Comparison of ENCODE assay signal across 20 cellular contexts in the genomic region with DNA sequence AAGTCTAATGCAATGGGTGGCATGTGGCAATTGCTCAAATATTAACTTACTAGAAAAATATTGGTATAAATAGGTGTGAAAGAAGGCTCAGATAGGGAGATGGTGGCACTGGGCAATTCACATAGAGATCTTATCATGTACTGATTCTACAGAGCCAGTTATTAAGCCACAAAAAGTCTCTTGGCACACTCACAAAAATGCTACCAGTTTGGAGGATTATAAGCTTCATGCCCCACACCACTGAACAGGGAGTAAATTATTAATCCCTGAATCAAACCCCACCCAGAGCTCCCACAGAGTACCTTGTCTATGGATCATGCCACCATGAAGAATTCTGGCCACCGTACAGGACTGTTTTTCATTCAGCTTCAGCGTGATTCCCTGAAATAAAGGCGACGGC. TPM values are rescaled to one million over a fixed set of nuclear protein-coding genes. Genes with fewer than 3 reads are reported as not detected.
DNase-seq lines count a peak whose midpoint lies in the region; ATAC-seq, FAIRE-seq and TF ChIP-seq lines count a peak whose summit lies in the region.
"Had no signal": no experiment of that assay in that cellular context is flagged by ENCODE, and none has a peak within 500 bp of the region (broad histone marks: within the 10 kb centered on the region; RNA-seq: fewer than 3 reads in every experiment).

No MANE protein-coding gene starts in this region.

- H2AFZ ChIP-seq in HepG2 (ENCODE audit: low read length) (no peak overlapping the region), mesenchymal stem cell (ENCODE audit: low read depth, low read length) (no peak overlapping the region), mammary epithelial cell (ENCODE audit: low read depth, low read length) (no peak overlapping the region)
- H2AFZ ChIP-seq: GM23338 had no signal

- intact Hi-C loops in HepG2 (cut with micrococcal nuclease; ENCODE audit: unreplicated experiment) (no loop called here), mammary epithelial cell (cut with micrococcal nuclease) (no loop called here)

- TF ChIP-seq RAD21 in liver (IDR thresholded peaks at IDR 0.05): no peak
- no peak for TF ChIP-seq RAD21 in HepG2 (CRISPR knock-in tag; IDR thresholded peaks at IDR 0.05)

- TF ChIP-seq EP300 in HepG2 (IDR thresholded peaks at IDR 0.05; ENCODE audit: low read depth in 2 of 2, low read length in 2 of 2) (no peak), HepG2 (CRISPR knock-in tag; IDR thresholded peaks at IDR 0.05; ENCODE audit: borderline replicate concordance) (no peak)

- CTCF ChIA-PET in HepG2 (lab: Yijun Ruan, JAX; ENCODE audit: low intra/inter-chr PET ratio, low total read pairs): no interaction called here
- CTCF ChIA-PET in mammary epithelial cell (lab: Charles Lee; ENCODE audit: low non-redundant PET): no interaction called here

- H3K4me3 ChIP-seq in liver (ENCODE audit: low read depth in 1 of 3, low read length in 3 of 3) (no peak overlapping the region), HepG2 (replicated peaks in 1 of 3; ENCODE audit: insufficient read depth in 1 of 3, low read depth in 2 of 3, low read length in 3 of 3) (no peak overlapping the region), mesenchymal stem cell (ENCODE audit: insufficient read depth in 1 of 2, low read depth in 1 of 2, low read length in 2 of 2) (no peak overlapping the region), mammary epithelial cell (replicated peaks in 1 of 3; ENCODE audit: insufficient read depth in 1 of 3, low read depth in 2 of 3, low read length in 3 of 3) (no peak overlapping the region)
- H3K4me3 ChIP-seq: BLaER1 treated with 17β-estradiol and CSF1 and Interleukin-3, amounts not matched to agents 10 nM and 100 nM; GM23338 had no signal

- no peak overlapping the region for H2BK12ac ChIP-seq in mesenchymal stem cell (ENCODE audit: low read length in 2 of 2)

- BruUV-seq in HepG2 (replicated peaks; lab: Mats Ljungman, UMichigan) (no TSS peak), mammary epithelial cell (replicated peaks; lab: Mats Ljungman, UMichigan) (no TSS peak)

- H3K14ac ChIP-seq in mesenchymal stem cell (ENCODE audit: low read length in 2 of 2): no peak overlapping the region

- H3K9me3 ChIP-seq in liver (ENCODE audit: control insufficient read depth in 4 of 4, low read length in 3 of 4): no peaks in the 10 kb centered on the region
- no peaks in the 10 kb centered on the region for H3K9me3 ChIP-seq in HepG2 (ENCODE audit: low read length)
- H3K9me3 ChIP-seq in mesenchymal stem cell (ENCODE audit: control insufficient read depth, low read length): no peaks in the 10 kb centered on the region
- H3K9me3 ChIP-seq in mammary epithelial cell (replicated peaks; ENCODE audit: insufficient read depth, low read length): no peaks in the 10 kb centered on the region
- H3K9me3 ChIP-seq: BLaER1 treated with 17β-estradiol and CSF1 and Interleukin-3, amounts not matched to agents 10 nM and 100 nM had no signal

- no peak overlapping the region for H3K23ac ChIP-seq in mesenchymal stem cell (ENCODE audit: low read length in 2 of 2)

- dilution Hi-C loops in mammary epithelial cell (cut with HindIII; ENCODE audit: low sequenced_read_pairs): no loop called here

- no peaks in the 10 kb centered on the region for H4K20me1 ChIP-seq in HepG2 (ENCODE audit: insufficient read depth, low read length)
- no peaks in the 10 kb centered on the region for H4K20me1 ChIP-seq in mammary epithelial cell (ENCODE audit: insufficient read depth, low read length)

- H3K27me3 ChIP-seq in liver (ENCODE audit: control insufficient read depth in 4 of 4, insufficient read depth in 4 of 4, low read length in 3 of 4) (no peaks in the 10 kb centered on the region), HepG2 (ENCODE audit: control insufficient read depth in 1 of 2, insufficient read depth in 2 of 2, low read length in 2 of 2) (no peaks in the 10 kb centered on the region), mesenchymal stem cell (ENCODE audit: control insufficient read depth in 1 of 2, insufficient read depth in 1 of 2, low read length in 2 of 2) (no peaks in the 10 kb centered on the region), mammary epithelial cell (ENCODE audit: insufficient read depth, low read length) (no peaks in the 10 kb centered on the region)

- no peak overlapping the region for H3K4ac ChIP-seq in mesenchymal stem cell (ENCODE audit: low read depth in 1 of 2, low read length in 2 of 2)

- H3K9ac ChIP-seq in liver (ENCODE audit: low read depth in 1 of 2, low read length in 2 of 2) (no peak overlapping the region), HepG2 (ENCODE audit: insufficient read depth, low read depth, low read length) (no peak overlapping the region), mesenchymal stem cell (ENCODE audit: low read length) (no peak overlapping the region), mammary epithelial cell (ENCODE audit: insufficient read depth, low read length) (no peak overlapping the region)
- H3K9ac ChIP-seq: BLaER1 treated with 17β-estradiol and CSF1 and Interleukin-3, amounts not matched to agents 10 nM and 100 nM had no signal

- H3K27ac ChIP-seq in liver (ENCODE audit: low read depth in 1 of 2, low read length in 2 of 2): peak overlapping the region in 1 of 2 donors; percentile 21
- H3K27ac ChIP-seq in HepG2 (ENCODE audit: extremely low read length, insufficient read depth, low read length): no peak overlapping the region
- peak overlapping the region; percentile 17 for H3K27ac ChIP-seq in mesenchymal stem cell (ENCODE audit: low read length, poor library complexity, severe bottlenecking)
- H3K27ac ChIP-seq in mammary epithelial cell (ENCODE audit: insufficient read depth, low read depth, low read length): no peak overlapping the region
- H3K27ac ChIP-seq: 22Rv1; BLaER1 treated with 17β-estradiol and CSF1 and Interleukin-3, amounts not matched to agents 10 nM and 100 nM had no signal

- DNase-seq in HepG2 (ENCODE audit: low spot score): no peak
- DNase-seq in glomerular visceral epithelial cell (ENCODE audit: extremely low spot score): peak; percentile 68
- no peak for DNase-seq in mesenchymal stem cell
- no peak for DNase-seq in activated CD4-positive, alpha-beta T cell treated with anti-CD3 and anti-CD28 coated beads, Interleukin-2, amount 50 U/mL, for 48 hours
- DNase-seq in H54 (ENCODE audit: insufficient read length, low spot score): no peak
- no peak for DNase-seq in mammary epithelial cell
- DNase-seq: CD4-positive, CD25-positive, alpha-beta regulatory T cell; DMS153; DMS79 treated with DMSO at 0.1 percent for 48 hours; EL; H9; IMR-90 had no signal

- 55% methylated on average over 4 of the region's 4 CpGs for WGBS in liver
- 75% methylated on average over 4 of the region's 4 CpGs for WGBS in HepG2 (ENCODE audit: low lambda C conversion rate)
- WGBS in mesenchymal stem cell: no CpG with 5 or more reads among the region's 4 CpGs
- 83% methylated on average over 4 of the region's 4 CpGs for WGBS in mammary epithelial cell (ENCODE audit: low coverage, missing lambda C conversion rate)

- H3K4me2 ChIP-seq in HepG2 (ENCODE audit: low read depth, low read length) (no peak overlapping the region), mesenchymal stem cell (ENCODE audit: low read length, poor library complexity, severe bottlenecking) (no peak overlapping the region), mammary epithelial cell (ENCODE audit: insufficient read depth, low read depth, low read length) (no peak overlapping the region)
- H3K4me2 ChIP-seq: BLaER1 treated with 17β-estradiol and CSF1 and Interleukin-3, amounts not matched to agents 10 nM and 100 nM; GM23338 had no signal

- no peak overlapping the region for H2BK120ac ChIP-seq in mesenchymal stem cell (ENCODE audit: low read depth, low read length)

- no peak for TF ChIP-seq CTCF in liver (IDR thresholded peaks at IDR 0.05; ENCODE audit: low read depth, low read length, missing input control)
- TF ChIP-seq CTCF in HepG2 (CRISPR knock-in tag; IDR thresholded peaks at IDR 0.05): no peak
- TF ChIP-seq CTCF in mammary epithelial cell (conservative IDR thresholded peaks at IDR 0.05 in 1 of 2, IDR thresholded peaks at IDR 0.05 in 1 of 2; ENCODE audit: extremely low read depth in 1 of 2, insufficient read depth in 1 of 2, low read depth in 1 of 2, low read length in 2 of 2): no peak

- no peaks in the 10 kb centered on the region for H3K79me1 ChIP-seq in mesenchymal stem cell (replicated peaks; ENCODE audit: low read length, poor library complexity, severe bottlenecking)

- POLR2A ChIA-PET in HepG2 (lab: Yijun Ruan, JAX): no interaction called here

- ATAC-seq in HepG2 (no peak), HG02870 (IDR thresholded peaks at IDR 0.05; ENCODE audit: unreplicated experiment) (no peak)
- ATAC-seq: GM23338 had no signal

- no peak overlapping the region for H2BK5ac ChIP-seq in mesenchymal stem cell (ENCODE audit: low read depth, low read length, poor library complexity, severe bottlenecking)

- TF ChIP-seq POLR2A in HepG2 (IDR thresholded peaks at IDR 0.05; ENCODE audit: insufficient read depth in 1 of 2, low read depth in 2 of 2, low read length in 2 of 2) (no peak), H54 (IDR thresholded peaks at IDR 0.05; ENCODE audit: low read depth, low read length) (no peak)

- FAIRE-seq in HepG2 (lab: Jason Lieb, UNC) (no peak), H54 (lab: Jason Lieb, UNC) (no peak)
- FAIRE-seq: D721Med, G401.6, GM12892 had no signal

- H3K4me1 ChIP-seq in liver (ENCODE audit: control insufficient read depth in 4 of 4, insufficient read depth in 4 of 4, low read length in 3 of 4) (peaks cover 3 to 14% (median 4%) of the 10 kb centered on the region in 4 donors), HepG2 (ENCODE audit: insufficient read depth, low read length) (peaks cover 18% of the 10 kb centered on the region; the same call in 1 of the 2 replicates), mesenchymal stem cell (ENCODE audit: control insufficient read depth, insufficient read depth, low read depth, low read length) (peaks cover 3% of the 10 kb centered on the region), mammary epithelial cell (ENCODE audit: insufficient read depth, low read length) (no peaks in the 10 kb centered on the region)

- no peak overlapping the region for H2AK5ac ChIP-seq in mesenchymal stem cell (ENCODE audit: low read length, severe bottlenecking)

- no peak overlapping the region for H4K91ac ChIP-seq in mesenchymal stem cell (ENCODE audit: low read length)

- H3K36me3 ChIP-seq in liver (ENCODE audit: control insufficient read depth in 4 of 4, insufficient read depth in 3 of 4, low read depth in 1 of 4, low read length in 3 of 4): no peaks in the 10 kb centered on the region
- no peaks in the 10 kb centered on the region for H3K36me3 ChIP-seq in HepG2 (replicated peaks in 1 of 2; ENCODE audit: control insufficient read depth in 1 of 2, insufficient read depth in 2 of 2, low read length in 2 of 2)
- H3K36me3 ChIP-seq in mesenchymal stem cell (ENCODE audit: control insufficient read depth in 1 of 2, insufficient read depth in 2 of 2, low read depth in 1 of 2, low read length in 2 of 2): no peaks in the 10 kb centered on the region
- no peaks in the 10 kb centered on the region for H3K36me3 ChIP-seq in mammary epithelial cell (ENCODE audit: insufficient read depth, low read length)

- H3K79me2 ChIP-seq in HepG2 (ENCODE audit: insufficient read depth, low read length): no peaks in the 10 kb centered on the region
- no peaks in the 10 kb centered on the region for H3K79me2 ChIP-seq in mammary epithelial cell (ENCODE audit: insufficient read depth, low read length)

- no peak overlapping the region for H3K18ac ChIP-seq in mesenchymal stem cell (ENCODE audit: low read depth in 1 of 2, low read length in 2 of 2)

- no peak overlapping the region for H4K8ac ChIP-seq in mesenchymal stem cell (ENCODE audit: low read length)

- in situ Hi-C loops in HepG2 (cut with HindIII; ENCODE audit: extremely low pct_ligation_motif_present, low pct_unique_long_range_greater_than_20kb): no loop called here
- in situ Hi-C loops in mammary epithelial cell (cut with MboI; ENCODE audit: low sequenced_read_pairs in 2 of 2): no loop called here

- H2BK15ac ChIP-seq in mesenchymal stem cell (ENCODE audit: low read depth, poor library complexity, severe bottlenecking): no peak overlapping the region

RNA-seq across cellular contexts. Expression of a gene that starts 13.8 kb away (rescaled TPM):
- 100 to 1,000 TPM in 1 of 2 donors, 10 to 100 TPM in 1; 24.3 to 168 TPM for total RNA-seq in liver
- polyA plus RNA-seq in liver: 10 to 100 TPM; 13.8 to 22.5 TPM
- 8.1 and 9.4 TPM in 2 replicates for total RNA-seq in HepG2 (2016; rRNA removed; fragmentation: Illumina TruSeq; extraction: Trizol)
- 4.6 and 5.9 TPM in 2 replicates for total RNA-seq in HepG2 (2016; cell fraction: cytosol; rRNA removed; fragmentation: Illumina TruSeq; extraction: Trizol; ENCODE audit: low read depth)
- 8.7 and 9.1 TPM in 2 replicates for total RNA-seq in HepG2 (2016; cell fraction: insoluble cytoplasmic fraction; rRNA removed; fragmentation: Illumina TruSeq; extraction: Trizol)
- total RNA-seq in HepG2 (2016; cell fraction: membrane; rRNA removed; fragmentation: Illumina TruSeq; extraction: Trizol): 5.0 and 5.5 TPM in 2 replicates
- 6.6 and 7.1 TPM in 2 replicates for total RNA-seq in HepG2 (2016; cell fraction: nucleus; rRNA removed; fragmentation: Illumina TruSeq; extraction: Trizol)
- 7.0 and 7.8 TPM in 2 replicates for polyA plus RNA-seq in HepG2 (2011; rRNA removed)
- 6.1 and 6.4 TPM in 2 replicates for polyA plus RNA-seq in HepG2 (2011; cell fraction: cytosol; rRNA removed)
- polyA plus RNA-seq in HepG2 (2011; cell fraction: nucleus; rRNA removed): 12.9 and 14.5 TPM in 2 replicates
- polyA plus RNA-seq in HepG2 (2012): 13.1 and 19.8 TPM in 2 replicates
- polyA plus RNA-seq in HepG2 (2016; cell fraction: cytosol; fragmentation: Illumina TruSeq; extraction: Trizol; ENCODE audit: low read depth): 2.6 and 2.9 TPM in 2 replicates
- polyA plus RNA-seq in HepG2 (2016; cell fraction: insoluble cytoplasmic fraction; fragmentation: Illumina TruSeq; extraction: Trizol; ENCODE audit: low read depth): 8.3 and 8.9 TPM in 2 replicates
- 3.6 and 3.7 TPM in 2 replicates for polyA plus RNA-seq in HepG2 (2016; cell fraction: membrane; fragmentation: Illumina TruSeq; extraction: Trizol; ENCODE audit: low read depth)
- polyA plus RNA-seq in HepG2 (2016; cell fraction: nucleus; fragmentation: Illumina TruSeq; extraction: Trizol; ENCODE audit: insufficient read depth, low read depth): 14.1 and 14.8 TPM in 2 replicates
- 5.9 and 9.9 TPM in 2 replicates for polyA minus RNA-seq in HepG2 (2011; rRNA and poly(A)+ RNA removed; ENCODE audit: low replicate concordance)
- 4.9 and 6.3 TPM in 2 replicates for polyA minus RNA-seq in HepG2 (2011; cell fraction: cytosol; rRNA and poly(A)+ RNA removed)
- 9.2 and 13.4 TPM in 2 replicates for polyA minus RNA-seq in HepG2 (2011; cell fraction: nucleus; rRNA and poly(A)+ RNA removed)
- polyA plus RNA-seq in mesenchymal stem cell (2013, experiment 1 of 2): 24.8 TPM
- 26.0 TPM for polyA plus RNA-seq in mesenchymal stem cell (2013, experiment 2 of 2)
- total RNA-seq in mammary epithelial cell: 1 to 10 TPM; 8.2 to 9.7 TPM
- 8.7 TPM for polyA plus RNA-seq in mammary epithelial cell
- polyA minus RNA-seq in mammary epithelial cell: 18.1 TPM

RNA-seq across cellular contexts. Expression of a gene that starts 28.8 kb away (rescaled TPM):
- total RNA-seq in liver (10 to 100 TPM; 18.7 to 21.9 TPM), HepG2 (2016; rRNA removed; fragmentation: Illumina TruSeq; extraction: Trizol) (102 and 150 TPM in 2 replicates), mammary epithelial cell (10 to 100 TPM; 31.3 to 93.0 TPM)
- polyA plus RNA-seq in liver (10 to 100 TPM; 14.0 to 14.3 TPM), HepG2 (2011; rRNA removed) (45.4 and 61.6 TPM in 2 replicates), mammary epithelial cell (69.3 TPM)
- 22.8 and 23.0 TPM in 2 replicates for total RNA-seq in HepG2 (2016; cell fraction: cytosol; rRNA removed; fragmentation: Illumina TruSeq; extraction: Trizol; ENCODE audit: low read depth)
- total RNA-seq in HepG2 (2016; cell fraction: insoluble cytoplasmic fraction; rRNA removed; fragmentation: Illumina TruSeq; extraction: Trizol): 102 and 151 TPM in 2 replicates
- 30.2 and 37.3 TPM in 2 replicates for total RNA-seq in HepG2 (2016; cell fraction: membrane; rRNA removed; fragmentation: Illumina TruSeq; extraction: Trizol)
- total RNA-seq in HepG2 (2016; cell fraction: nucleus; rRNA removed; fragmentation: Illumina TruSeq; extraction: Trizol): 62.0 and 64.5 TPM in 2 replicates
- polyA plus RNA-seq in HepG2 (2011; cell fraction: cytosol; rRNA removed): 42.0 and 60.1 TPM in 2 replicates
- polyA plus RNA-seq in HepG2 (2011; cell fraction: nucleus; rRNA removed): 42.2 and 51.5 TPM in 2 replicates
- polyA plus RNA-seq in HepG2 (2012): 78.2 and 80.7 TPM in 2 replicates
- 10.7 and 11.1 TPM in 2 replicates for polyA plus RNA-seq in HepG2 (2016; cell fraction: cytosol; fragmentation: Illumina TruSeq; extraction: Trizol; ENCODE audit: low read depth)
- 172 and 182 TPM in 2 replicates for polyA plus RNA-seq in HepG2 (2016; cell fraction: insoluble cytoplasmic fraction; fragmentation: Illumina TruSeq; extraction: Trizol; ENCODE audit: low read depth)
- 20.1 and 22.3 TPM in 2 replicates for polyA plus RNA-seq in HepG2 (2016; cell fraction: membrane; fragmentation: Illumina TruSeq; extraction: Trizol; ENCODE audit: low read depth)
- 93.0 and 104 TPM in 2 replicates for polyA plus RNA-seq in HepG2 (2016; cell fraction: nucleus; fragmentation: Illumina TruSeq; extraction: Trizol; ENCODE audit: insufficient read depth, low read depth)
- polyA minus RNA-seq in HepG2 (2011; rRNA and poly(A)+ RNA removed; ENCODE audit: low replicate concordance): 31.1 and 142 TPM in 2 replicates
- polyA minus RNA-seq in HepG2 (2011; cell fraction: cytosol; rRNA and poly(A)+ RNA removed): 26.4 and 28.8 TPM in 2 replicates
- 83.4 and 85.1 TPM in 2 replicates for polyA minus RNA-seq in HepG2 (2011; cell fraction: nucleus; rRNA and poly(A)+ RNA removed)
- 31.1 TPM for polyA plus RNA-seq in mesenchymal stem cell (2013, experiment 1 of 2)
- polyA plus RNA-seq in mesenchymal stem cell (2013, experiment 2 of 2): 35.1 TPM
- polyA minus RNA-seq in mammary epithelial cell: 89.0 TPM

RNA-seq across cellular contexts. Expression of a gene that starts 40.6 kb away (rescaled TPM):
- total RNA-seq in liver: 10 to 100 TPM in 1 of 2 donors, 1 to 10 TPM in 1; 2.5 to 10.4 TPM
- polyA plus RNA-seq in liver: under 1 TPM; 0.66 to 0.75 TPM
- total RNA-seq in HepG2 (2016; rRNA removed; fragmentation: Illumina TruSeq; extraction: Trizol): not detected in 2 replicates
- not detected in 2 replicates for total RNA-seq in HepG2 (2016; cell fraction: cytosol; rRNA removed; fragmentation: Illumina TruSeq; extraction: Trizol; ENCODE audit: low read depth)
- total RNA-seq in HepG2 (2016; cell fraction: insoluble cytoplasmic fraction; rRNA removed; fragmentation: Illumina TruSeq; extraction: Trizol): not detected in 2 replicates
- total RNA-seq in HepG2 (2016; cell fraction: membrane; rRNA removed; fragmentation: Illumina TruSeq; extraction: Trizol): not detected in 2 replicates
- total RNA-seq in HepG2 (2016; cell fraction: nucleus; rRNA removed; fragmentation: Illumina TruSeq; extraction: Trizol): not detected in 2 replicates
- 0.01 TPM in 1 of 2 replicates, not detected in the other for polyA plus RNA-seq in HepG2 (2011; rRNA removed)
- polyA plus RNA-seq in HepG2 (2011; cell fraction: cytosol; rRNA removed): not detected in 2 replicates
- polyA plus RNA-seq in HepG2 (2011; cell fraction: nucleus; rRNA removed): not detected in 2 replicates
- not detected in 2 replicates for polyA plus RNA-seq in HepG2 (2012)
- not detected in 2 replicates for polyA plus RNA-seq in HepG2 (2016; cell fraction: cytosol; fragmentation: Illumina TruSeq; extraction: Trizol; ENCODE audit: low read depth)
- not detected in 2 replicates for polyA plus RNA-seq in HepG2 (2016; cell fraction: insoluble cytoplasmic fraction; fragmentation: Illumina TruSeq; extraction: Trizol; ENCODE audit: low read depth)
- not detected in 2 replicates for polyA plus RNA-seq in HepG2 (2016; cell fraction: membrane; fragmentation: Illumina TruSeq; extraction: Trizol; ENCODE audit: low read depth)
- not detected in 2 replicates for polyA plus RNA-seq in HepG2 (2016; cell fraction: nucleus; fragmentation: Illumina TruSeq; extraction: Trizol; ENCODE audit: insufficient read depth, low read depth)
- 0.21 TPM in 1 of 2 replicates, not detected in the other for polyA minus RNA-seq in HepG2 (2011; rRNA and poly(A)+ RNA removed; ENCODE audit: low replicate concordance)
- polyA minus RNA-seq in HepG2 (2011; cell fraction: cytosol; rRNA and poly(A)+ RNA removed): not detected in 2 replicates
- not detected in 2 replicates for polyA minus RNA-seq in HepG2 (2011; cell fraction: nucleus; rRNA and poly(A)+ RNA removed)
- polyA plus RNA-seq in mesenchymal stem cell (2013, experiment 1 of 2): 2.8 TPM
- polyA plus RNA-seq in mesenchymal stem cell (2013, experiment 2 of 2): 2.4 TPM
- 1 to 10 TPM in 1 of 2 donors, under 1 TPM in 1; 0.61 to 2.8 TPM for total RNA-seq in mammary epithelial cell
- polyA plus RNA-seq in mammary epithelial cell: 0.28 TPM
- 0.26 TPM for polyA minus RNA-seq in mammary epithelial cell

RNA-seq across cellular contexts. Expression of a gene that starts 43.0 kb away (rescaled TPM):
- total RNA-seq in liver (under 1 TPM in 1 of 2 donors, not detected in 1; 0.50 TPM), HepG2 (2016; rRNA removed; fragmentation: Illumina TruSeq; extraction: Trizol) (not detected in 2 replicates), mammary epithelial cell (not detected)
- polyA plus RNA-seq in liver (not detected), HepG2 (2011; rRNA removed) (not detected in 2 replicates), mammary epithelial cell (not detected)
- not detected in 2 replicates for total RNA-seq in HepG2 (2016; cell fraction: cytosol; rRNA removed; fragmentation: Illumina TruSeq; extraction: Trizol; ENCODE audit: low read depth)
- not detected in 2 replicates for total RNA-seq in HepG2 (2016; cell fraction: insoluble cytoplasmic fraction; rRNA removed; fragmentation: Illumina TruSeq; extraction: Trizol)
- total RNA-seq in HepG2 (2016; cell fraction: membrane; rRNA removed; fragmentation: Illumina TruSeq; extraction: Trizol): not detected in 2 replicates
- not detected in 2 replicates for total RNA-seq in HepG2 (2016; cell fraction: nucleus; rRNA removed; fragmentation: Illumina TruSeq; extraction: Trizol)
- polyA plus RNA-seq in HepG2 (2011; cell fraction: cytosol; rRNA removed): not detected in 2 replicates
- not detected in 2 replicates for polyA plus RNA-seq in HepG2 (2011; cell fraction: nucleus; rRNA removed)
- not detected in 2 replicates for polyA plus RNA-seq in HepG2 (2012)
- not detected in 2 replicates for polyA plus RNA-seq in HepG2 (2016; cell fraction: cytosol; fragmentation: Illumina TruSeq; extraction: Trizol; ENCODE audit: low read depth)
- not detected in 2 replicates for polyA plus RNA-seq in HepG2 (2016; cell fraction: insoluble cytoplasmic fraction; fragmentation: Illumina TruSeq; extraction: Trizol; ENCODE audit: low read depth)
- polyA plus RNA-seq in HepG2 (2016; cell fraction: membrane; fragmentation: Illumina TruSeq; extraction: Trizol; ENCODE audit: low read depth): not detected in 2 replicates
- not detected in 2 replicates for polyA plus RNA-seq in HepG2 (2016; cell fraction: nucleus; fragmentation: Illumina TruSeq; extraction: Trizol; ENCODE audit: insufficient read depth, low read depth)
- not detected in 2 replicates for polyA minus RNA-seq in HepG2 (2011; rRNA and poly(A)+ RNA removed; ENCODE audit: low replicate concordance)
- polyA minus RNA-seq in HepG2 (2011; cell fraction: cytosol; rRNA and poly(A)+ RNA removed): not detected in 2 replicates
- not detected in 2 replicates for polyA minus RNA-seq in HepG2 (2011; cell fraction: nucleus; rRNA and poly(A)+ RNA removed)
- polyA plus RNA-seq in mesenchymal stem cell (2013, experiment 1 of 2): not detected
- not detected for polyA plus RNA-seq in mesenchymal stem cell (2013, experiment 2 of 2)
- not detected for polyA minus RNA-seq in mammary epithelial cell
- total RNA-seq: CD4-positive, CD25-positive, alpha-beta regulatory T cell; GM23338; H9; IMR-90 had no signal
- polyA plus RNA-seq: CD4-positive, CD25-positive, alpha-beta regulatory T cell; GM23338; IMR-90 had no signal
